ENCODE assay signal across 4 cellular contexts in genomic region chr10:44320727-44321126, GRCh38.
"Had no signal": no experiment of that assay in that cellular context is flagged by ENCODE, and none has a peak within 500 bp of the region (broad histone marks: within the 10 kb centered on the region; RNA-seq: fewer than 3 reads in every experiment).

No MANE protein-coding gene starts in this region.

- DNase-seq: H9, HCEC 1CT, IMR-90 had no signal

- H3K4me3 ChIP-seq: GM23338 had no signal

- ATAC-seq: GM23338 had no signal
